ENCODE assay signal across 8 cellular contexts in genomic region chr16:67311607-67312449, GRCh38. TPM values are rescaled to one million over a fixed set of nuclear protein-coding genes. Genes with fewer than 3 reads are reported as not detected.
DNase-seq lines count a peak whose midpoint lies in the region; ATAC-seq, FAIRE-seq and TF ChIP-seq lines count a peak whose summit lies in the region.

No MANE protein-coding gene starts in this region.

- H3K4me1 Mint-ChIP-seq in activated CD4-positive, alpha-beta memory T cell treated with anti-CD3 and anti-CD28 coated beads for 36 hours (ENCODE audit: low read depth) = peaks cover 41% of the 10 kb centered on the region

- H3K9me3 ChIP-seq in kidney (ENCODE audit: control insufficient read depth in 1 of 2, low read length in 2 of 2) = no peaks in the 10 kb centered on the region

- peak overlapping the region; percentile 20 for H3K4me3 Mint-ChIP-seq in activated CD4-positive, alpha-beta memory T cell treated with anti-CD3 and anti-CD28 coated beads for 36 hours

- H3K4me3 ChIP-seq in fibroblast of villous mesenchyme (ENCODE audit: low read depth, low read length) = no peak overlapping the region
- no peak overlapping the region for H3K4me3 ChIP-seq in kidney (ENCODE audit: low read length in 2 of 2)

- peaks cover 0 to 2% of the 10 kb centered on the region in 2 donors for H3K4me1 ChIP-seq in kidney (ENCODE audit: control insufficient read depth in 1 of 2, insufficient read depth in 1 of 2, low read depth in 1 of 2, low read length in 2 of 2)

- DNase-seq in 8988T = peak; percentile 83
- DNase-seq in activated CD4-positive, alpha-beta memory T cell treated with anti-CD3 and anti-CD28 coated beads for 36 hours = peak; percentile 95
- DNase-seq in fibroblast of villous mesenchyme (ENCODE audit: low read depth) = peak; percentile 100
- DNase-seq in stimulated activated CD4-positive, alpha-beta T cell treated with anti-CD3 and anti-CD28 coated beads, Interleukin-1b, Interleukin-23, amount 100 ng/mL, for 48 hours = peak; percentile 95
- DNase-seq in kidney = no peak
- DNase-seq in central memory CD4-positive, alpha-beta T cell = no peak

- no peak overlapping the region for H3K27ac ChIP-seq in kidney (ENCODE audit: low read depth in 2 of 2, low read length in 2 of 2)

- TF ChIP-seq CTCF in fibroblast of villous mesenchyme (IDR thresholded peaks at IDR 0.05; ENCODE audit: insufficient read depth, low read depth, low read length) (no peak), kidney (IDR thresholded peaks at IDR 0.05; ENCODE audit: borderline replicate concordance, extremely low read depth, insufficient read depth) (no peak)

- no peaks in the 10 kb centered on the region for H3K36me3 ChIP-seq in kidney (ENCODE audit: control insufficient read depth in 1 of 2, insufficient read depth in 2 of 2, low read length in 2 of 2)

- intact Hi-C loops in activated CD4-positive, alpha-beta memory T cell treated with anti-CD3 and anti-CD28 coated beads for 36 hours (cut with micrococcal nuclease) = loop anchor here (1.0 to 2.0 kb wide), 6 partner anchors 33 to 439 kb away; partner anchors contain the start of genes FBXL8, PLEKHG4 and TRADD
- intact Hi-C loops in kidney (cut with DNase I) = no loop called here

- H3K9me3 Mint-ChIP-seq in activated CD4-positive, alpha-beta memory T cell treated with anti-CD3 and anti-CD28 coated beads for 36 hours = no peaks in the 10 kb centered on the region

- no peak overlapping the region for H3K9ac ChIP-seq in kidney (ENCODE audit: low read length in 2 of 2)

- no peaks in the 10 kb centered on the region for H3K27me3 Mint-ChIP-seq in activated CD4-positive, alpha-beta memory T cell treated with anti-CD3 and anti-CD28 coated beads for 36 hours

- ATAC-seq in GM19023 (IDR thresholded peaks at IDR 0.05; ENCODE audit: unreplicated experiment) (peak; percentile 79), HG03442 (IDR thresholded peaks at IDR 0.05; ENCODE audit: unreplicated experiment) (peak; percentile 89)

- CTCF ChIA-PET in activated CD4-positive, alpha-beta memory T cell treated with anti-CD3 and anti-CD28 coated beads for 36 hours (lab: Charles Lee) = interaction anchor here (0.7 to 2.1 kb wide), 4 partner anchors 15 to 34 kb away, joined by 3 to 6 read pairs (median 3); partner anchors contain the start of gene PLEKHG4

- H3K27ac Mint-ChIP-seq in activated CD4-positive, alpha-beta memory T cell treated with anti-CD3 and anti-CD28 coated beads for 36 hours = peak overlapping the region; percentile 95

- POLR2A ChIA-PET in activated CD4-positive, alpha-beta memory T cell treated with anti-CD3 and anti-CD28 coated beads for 36 hours (lab: Charles Lee) = interaction anchor here (0.6 to 1.1 kb wide), 4 partner anchors 29 to 169 kb away, joined by 3 to 4 read pairs (median 3); partner anchors contain the start of gene ATP6V0D1

- FAIRE-seq in kidney (lab: Jason Lieb, UNC) = no peak

- H3K36me3 Mint-ChIP-seq in activated CD4-positive, alpha-beta memory T cell treated with anti-CD3 and anti-CD28 coated beads for 36 hours = no peaks in the 10 kb centered on the region

RNA-seq across cellular contexts. Expression of gene KCTD19, which starts 14.7 kb away (rescaled TPM):
- 1 to 10 TPM; 1.2 to 2.5 TPM for total RNA-seq in activated CD4-positive, alpha-beta memory T cell treated with anti-CD3 and anti-CD28 coated beads for 36 hours
- total RNA-seq in fibroblast of villous mesenchyme = under 0.01 TPM in 1 of 2 replicates, not detected in the other
- total RNA-seq in kidney = 0.31 TPM
- not detected for polyA plus RNA-seq in kidney (ENCODE audit: insufficient read depth, low read depth, low replicate concordance)

RNA-seq across cellular contexts. Expression of gene LRRC36, which starts 14.8 kb away (rescaled TPM):
- total RNA-seq in activated CD4-positive, alpha-beta memory T cell treated with anti-CD3 and anti-CD28 coated beads for 36 hours = under 1 TPM; 0.63 to 1.00 TPM
- total RNA-seq in fibroblast of villous mesenchyme = not detected in 2 replicates
- total RNA-seq in kidney = 2.6 TPM
- polyA plus RNA-seq in kidney (ENCODE audit: insufficient read depth, low read depth, low replicate concordance) = 3.1 TPM

RNA-seq across cellular contexts. Expression of gene PLEKHG4, which starts 32.5 kb away (rescaled TPM):
- total RNA-seq in activated CD4-positive, alpha-beta memory T cell treated with anti-CD3 and anti-CD28 coated beads for 36 hours = 10 to 100 TPM; 22.7 to 24.6 TPM
- total RNA-seq in fibroblast of villous mesenchyme = 18.1 and 19.6 TPM in 2 replicates
- 10.1 TPM for total RNA-seq in kidney
- polyA plus RNA-seq in kidney (ENCODE audit: insufficient read depth, low read depth, low replicate concordance) = 2.6 TPM

Comparison
In these comparisons a context has a peak if more than half of its experiments do, and no peak if none do; other contexts are left out.
1. DNase-seq: peak in 8988T (single experiment), activated CD4-positive, alpha-beta memory T cell treated with anti-CD3 and anti-CD28 coated beads for 36 hours (single experiment), fibroblast of villous mesenchyme (single experiment) and stimulated activated CD4-positive, alpha-beta T cell treated with anti-CD3 and anti-CD28 coated beads, Interleukin-1b, Interleukin-23, amount 100 ng/mL, for 48 hours (single experiment); none in kidney (single experiment) and central memory CD4-positive, alpha-beta T cell (single experiment).